Comparison of ENCODE assay signal across 1 cellular context in genomic region chr14:61716956-61717355, GRCh38.
A peak's percentile ranks its signal among the peaks of the same experiment; 100 is the strongest.
TF ChIP-seq lines count a peak whose summit lies in the region.

No MANE protein-coding gene starts in this region.

TF ChIP-seq in HepG2, 621 proteins besides CTCF, POLR2A, EP300 and RAD21 (continued from another document):
- TF ChIP-seq ZXDC (CRISPR knock-in tag; IDR thresholded peaks at IDR 0.05) (no peak), HOXA3 (CRISPR knock-in tag; IDR thresholded peaks at IDR 0.05) (no peak), NPAS2 (CRISPR knock-in tag; IDR thresholded peaks at IDR 0.05; ENCODE audit: borderline replicate concordance) (no peak), CEBPG (CRISPR knock-in tag; IDR thresholded peaks at IDR 0.05) (0 out of 2 replicates have a peak, but pooled peaks have one; percentile 18), MAFK (conservative IDR thresholded peaks at IDR 0.05 in 1 of 2, IDR thresholded peaks at IDR 0.05 in 1 of 2; ENCODE audit: low read length in 2 of 2) (peak; percentile 24; a peak in 1 of 4 replicates), CSRNP1 (CRISPR knock-in tag; IDR thresholded peaks at IDR 0.05) (no peak), ZNF343 (CRISPR knock-in tag; IDR thresholded peaks at IDR 0.05) (no peak), ZNF331 (CRISPR knock-in tag; IDR thresholded peaks at IDR 0.05) (no peak), ZHX1 (CRISPR knock-in tag; IDR thresholded peaks at IDR 0.05; ENCODE audit: low read depth) (no peak), ZBTB46 (CRISPR knock-in tag; IDR thresholded peaks at IDR 0.05; ENCODE audit: borderline replicate concordance) (no peak), UBTF (CRISPR knock-in tag; IDR thresholded peaks at IDR 0.05) (no peak), PCBP1 (IDR thresholded peaks at IDR 0.05; ENCODE audit: borderline replicate concordance, low read depth, low read length) (no peak), CEBPB (IDR thresholded peaks at IDR 0.05; ENCODE audit: borderline replicate concordance, low read depth, low read length) (peak; percentile 54; the same call in 1 of the 2 replicates)
